Comparison of ENCODE assay signal across 1 cellular context in the genomic region with DNA sequence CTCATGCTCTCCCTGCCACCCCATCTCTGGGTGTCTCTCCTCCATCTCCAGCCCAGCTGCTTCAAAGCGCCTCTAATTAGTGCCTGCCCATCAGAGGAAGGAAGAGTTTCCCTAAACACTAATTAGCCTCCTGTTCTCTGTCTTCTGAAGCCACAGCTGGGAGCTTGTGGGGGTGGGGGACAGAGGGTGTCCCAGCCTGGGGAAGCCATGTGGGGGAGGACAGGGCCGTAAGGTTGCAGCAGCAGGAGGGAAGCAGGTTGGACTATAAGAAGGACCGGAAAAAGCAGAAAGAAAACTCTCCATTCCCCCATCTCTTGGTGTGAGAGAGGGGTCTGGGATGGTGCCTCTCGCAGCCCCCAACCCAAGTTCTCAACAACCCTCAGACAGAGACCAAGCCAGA.
TF ChIP-seq lines count a peak whose summit lies in the region.

No MANE protein-coding gene starts in this region.

TF ChIP-seq in WTC11, 78 proteins besides CTCF, POLR2A, EP300 and RAD21 (continued from another document):
- TF ChIP-seq, protein P1, sequence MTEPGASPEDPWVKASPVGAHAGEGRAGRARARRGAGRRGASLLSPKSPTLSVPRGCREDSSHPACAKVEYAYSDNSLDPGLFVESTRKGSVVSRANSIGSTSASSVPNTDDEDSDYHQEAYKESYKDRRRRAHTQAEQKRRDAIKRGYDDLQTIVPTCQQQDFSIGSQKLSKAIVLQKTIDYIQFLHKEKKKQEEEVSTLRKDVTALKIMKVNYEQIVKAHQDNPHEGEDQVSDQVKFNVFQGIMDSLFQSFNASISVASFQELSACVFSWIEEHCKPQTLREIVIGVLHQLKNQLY (CRISPR knock-in tag; IDR thresholded peaks at IDR 0.05) = no peak
- TF ChIP-seq SOX15 (CRISPR knock-in tag; IDR thresholded peaks at IDR 0.05) (no peak), SP1 (CRISPR knock-in tag; conservative IDR thresholded peaks at IDR 0.05) (no peak), MXD4 (CRISPR knock-in tag; IDR thresholded peaks at IDR 0.05; ENCODE audit: borderline replicate concordance) (no peak), ZNF219 (CRISPR knock-in tag; IDR thresholded peaks at IDR 0.05; ENCODE audit: borderline replicate concordance) (no peak), GRHL2 (CRISPR knock-in tag; IDR thresholded peaks at IDR 0.05; ENCODE audit: insufficient replicate concordance, severe bottlenecking) (no peak), OVOL2 (CRISPR knock-in tag; IDR thresholded peaks at IDR 0.05; ENCODE audit: borderline replicate concordance) (no peak), NR1H2 (CRISPR knock-in tag; IDR thresholded peaks at IDR 0.05) (no peak), NFE2L1 (CRISPR knock-in tag; IDR thresholded peaks at IDR 0.05) (no peak)
- TF ChIP-seq, protein P2, sequence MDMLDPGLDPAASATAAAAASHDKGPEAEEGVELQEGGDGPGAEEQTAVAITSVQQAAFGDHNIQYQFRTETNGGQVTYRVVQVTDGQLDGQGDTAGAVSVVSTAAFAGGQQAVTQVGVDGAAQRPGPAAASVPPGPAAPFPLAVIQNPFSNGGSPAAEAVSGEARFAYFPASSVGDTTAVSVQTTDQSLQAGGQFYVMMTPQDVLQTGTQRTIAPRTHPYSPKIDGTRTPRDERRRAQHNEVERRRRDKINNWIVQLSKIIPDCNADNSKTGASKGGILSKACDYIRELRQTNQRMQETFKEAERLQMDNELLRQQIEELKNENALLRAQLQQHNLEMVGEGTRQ (CRISPR knock-in tag; IDR thresholded peaks at IDR 0.05) = no peak
